In the genomic region with DNA sequence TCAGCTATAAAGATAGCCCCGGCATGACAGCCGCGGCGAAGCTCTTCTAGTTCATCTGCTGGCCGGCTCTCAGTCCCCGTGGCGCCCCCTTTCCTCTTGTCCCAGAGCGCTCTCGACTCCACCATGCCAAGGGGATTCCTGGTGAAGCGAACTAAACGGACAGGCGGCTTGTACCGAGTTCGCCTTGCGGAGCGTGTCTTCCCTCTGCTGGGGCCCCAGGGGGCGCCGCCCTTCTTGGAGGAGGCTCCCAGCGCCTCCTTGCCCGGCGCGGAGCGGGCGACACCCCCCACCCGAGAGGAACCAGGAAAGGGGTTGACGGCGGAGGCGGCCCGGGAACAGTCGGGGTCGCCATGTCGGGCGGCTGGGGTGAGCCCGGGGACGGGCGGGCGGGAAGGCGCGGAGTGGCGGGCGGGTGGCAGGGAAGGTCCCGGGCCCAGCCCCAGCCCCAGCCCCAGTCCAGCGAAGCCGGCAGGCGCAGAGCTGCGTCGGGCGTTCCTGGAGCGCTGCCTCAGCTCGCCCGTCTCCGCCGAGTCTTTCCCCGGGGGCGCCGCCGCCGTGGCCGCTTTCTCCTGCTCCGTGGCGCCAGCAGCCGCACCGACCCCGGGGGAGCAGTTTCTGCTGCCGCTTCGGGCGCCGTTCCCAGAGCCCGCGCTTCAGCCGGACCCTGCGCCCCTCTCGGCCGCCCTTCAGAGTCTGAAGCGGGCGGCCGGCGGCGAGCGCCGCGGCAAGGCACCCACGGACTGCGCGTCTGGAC, we compare ENCODE assay signal across 8 cellular contexts.
A peak's percentile ranks its signal among the peaks of the same experiment; 100 is the strongest.
DNase-seq lines count a peak whose midpoint lies in the region; ATAC-seq and TF ChIP-seq lines count a peak whose summit lies in the region.

A gene with protein sequence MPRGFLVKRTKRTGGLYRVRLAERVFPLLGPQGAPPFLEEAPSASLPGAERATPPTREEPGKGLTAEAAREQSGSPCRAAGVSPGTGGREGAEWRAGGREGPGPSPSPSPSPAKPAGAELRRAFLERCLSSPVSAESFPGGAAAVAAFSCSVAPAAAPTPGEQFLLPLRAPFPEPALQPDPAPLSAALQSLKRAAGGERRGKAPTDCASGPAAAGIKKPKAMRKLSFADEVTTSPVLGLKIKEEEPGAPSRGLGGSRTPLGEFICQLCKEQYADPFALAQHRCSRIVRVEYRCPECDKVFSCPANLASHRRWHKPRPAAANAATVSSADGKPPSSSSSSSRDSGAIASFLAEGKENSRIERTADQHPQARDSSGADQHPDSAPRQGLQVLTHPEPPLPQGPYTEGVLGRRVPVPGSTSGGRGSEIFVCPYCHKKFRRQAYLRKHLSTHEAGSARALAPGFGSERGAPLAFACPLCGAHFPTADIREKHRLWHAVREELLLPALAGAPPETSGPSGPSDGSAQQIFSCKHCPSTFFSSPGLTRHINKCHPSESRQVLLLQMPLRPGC (plus strand): TSS at position 35 of the 754 bp plus-strand sequence. CDS start 89 bp downstream, at position 124.

- no peak within 1 kb of the TSS for H3K9ac ChIP-seq in iPS-20b (ENCODE audit: low read depth, low read length)

- H3K27me3 ChIP-seq in iPS-20b (ENCODE audit: insufficient read depth, low read length), result peaks cover 83% of the 10 kb centered on the region

- POLR2A ChIA-PET in GM10248 (lab: Yijun Ruan, JAX), result no interaction called here

- no peaks in the 10 kb centered on the region for H3K9me3 ChIP-seq in iPS-20b (ENCODE audit: insufficient read depth, low read depth, low read length)

- no peak within 1 kb of the TSS for H3K27ac ChIP-seq in iPS-20b (ENCODE audit: low read length)

- peak; percentile 6 for TF ChIP-seq CTCF in GM10248 (IDR thresholded peaks at IDR 0.05; ENCODE audit: control extremely low read depth, extremely low read depth, low read depth, missing control alignments)

- DNase-seq in GM10248 (ENCODE audit: extremely low spot score) (peak; percentile 19), NCI-H1930 (lab: John Stamatoyannopoulos, UW) (peak; percentile 84 to 88), amniotic epithelial cell (ENCODE audit: low read depth) (peak; percentile 13), GM19238 (ENCODE audit: insufficient read length, low spot score) (no peak), SW480 (ENCODE audit: low spot score) (no peak)
- peak; percentile 34 for DNase-seq in stimulated activated CD8-positive, alpha-beta memory T cell treated with anti-CD3 and anti-CD28 coated beads, Interleukin-4, amount 100 ng/mL, for 48 hours

- peak within 1 kb of the TSS; percentile 76 for H3K4me3 ChIP-seq in iPS-20b (ENCODE audit: low read length)

- ATAC-seq in GM21737 (IDR thresholded peaks at IDR 0.05; ENCODE audit: unreplicated experiment), result peak; percentile 12

- CTCF ChIA-PET in GM10248 (lab: Yijun Ruan, JAX), result interaction anchor here (0.8 to 2.0 kb wide), 3 partner anchors 17 to 164 kb away, joined by 3 to 5 read pairs (median 3); no protein-coding TSS in a partner anchor

- peaks cover 4% of the 10 kb centered on the region; the same call in 1 of the 2 replicates for H3K4me1 ChIP-seq in iPS-20b (ENCODE audit: insufficient read depth, low read length)

- H3K36me3 ChIP-seq in iPS-20b (ENCODE audit: insufficient read depth, low read depth, low read length), result no peaks in the 10 kb centered on the region

Comparison
In these comparisons a context has a peak if more than half of its experiments do, and no peak if none do; other contexts are left out.
1. DNase-seq: peak in GM10248 (single experiment), NCI-H1930 (2 of 2), amniotic epithelial cell (single experiment) and stimulated activated CD8-positive, alpha-beta memory T cell treated with anti-CD3 and anti-CD28 coated beads, Interleukin-4, amount 100 ng/mL, for 48 hours (single experiment); none in GM19238 (single experiment) and SW480 (single experiment).